ENCODE assay signal across 8 cellular contexts in the genomic region with DNA sequence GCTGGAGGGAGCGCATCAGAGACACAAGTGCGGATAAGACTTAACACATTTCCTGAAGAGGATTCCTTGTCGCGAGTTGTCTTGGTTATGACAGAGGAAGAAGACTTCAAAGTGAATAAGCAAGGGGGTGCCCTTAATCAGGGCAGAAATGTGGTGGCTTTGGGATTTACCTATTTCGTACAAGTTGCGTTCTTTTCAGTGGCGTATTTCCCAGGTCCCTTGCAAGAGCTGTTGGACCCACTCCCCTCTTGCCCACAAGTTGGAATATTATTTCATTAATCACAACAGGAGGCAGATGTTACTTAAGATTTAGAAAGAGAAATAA.
A peak's percentile ranks its signal among the peaks of the same experiment; 100 is the strongest.
DNase-seq lines count a peak whose midpoint lies in the region; ATAC-seq, FAIRE-seq and TF ChIP-seq lines count a peak whose summit lies in the region.

No MANE protein-coding gene starts in this region.

- H3K9me3 ChIP-seq in HEK293 (ENCODE audit: control insufficient read depth, insufficient read depth, low read depth, low read length): no peaks in the 10 kb centered on the region

- intact Hi-C loops in activated T-helper 1 cell treated with anti-CD3 and anti-CD28 coated beads, Interleukin-12 subunit alpha, Interleukin-12 subunit beta, Interleukin-2, Interleukin-4 antibody, amounts not matched to agents 30 ng/mL and 10 ng/mL and 1 ng/mL, durations not matched to agents 14 hours and 24 hours and 36 hours (cut with micrococcal nuclease): no loop called here

- POLR2A ChIA-PET in HEK293 (lab: Yijun Ruan, JAX): no interaction called here

- no peak for TF ChIP-seq POLR2A in GM12891 (IDR thresholded peaks at IDR 0.05; ENCODE audit: low read depth, low read length)

- H3K27ac Mint-ChIP-seq in activated T-helper 1 cell treated with anti-CD3 and anti-CD28 coated beads, Interleukin-12 subunit alpha, Interleukin-12 subunit beta, Interleukin-2, Interleukin-4 antibody, amounts not matched to agents 30 ng/mL and 10 ng/mL and 1 ng/mL, durations not matched to agents 14 hours and 24 hours and 36 hours: no peak overlapping the region
- no peak overlapping the region for H3K27ac Mint-ChIP-seq in immature natural killer cell
- no peak overlapping the region for H3K27ac Mint-ChIP-seq in stimulated activated naive B cell treated with anti-CD40 and anti-IgM and Interleukin-4, amounts not matched to agents 10 μg/mL and 1 μg/mL and 100 μg/mL, for 72 hours

- CTCF ChIA-PET in HEK293 (lab: Yijun Ruan, JAX): interaction anchor here (0.6 to 1.5 kb wide), 11 partner anchors 13 to 1169 kb away, joined by 3 to 6 read pairs (median 4); no protein-coding TSS in a partner anchor

- no peak for ATAC-seq in stimulated activated naive B cell treated with anti-CD40 and anti-IgM and Interleukin-4, amounts not matched to agents 10 μg/mL and 1 μg/mL and 100 μg/mL, for 72 hours (replicated peaks)
- ATAC-seq in HG03457 (IDR thresholded peaks at IDR 0.05; ENCODE audit: unreplicated experiment): no peak

- peaks cover 6% of the 10 kb centered on the region; the same call in 1 of the 2 replicates for H3K4me1 ChIP-seq in HEK293 (ENCODE audit: control insufficient read depth, insufficient read depth, low read length)

- peak overlapping the region; percentile 66 for H3K4me3 Mint-ChIP-seq in activated T-helper 1 cell treated with anti-CD3 and anti-CD28 coated beads, Interleukin-12 subunit alpha, Interleukin-12 subunit beta, Interleukin-2, Interleukin-4 antibody, amounts not matched to agents 30 ng/mL and 10 ng/mL and 1 ng/mL, durations not matched to agents 14 hours and 24 hours and 36 hours
- peak overlapping the region in 3 of 5 donors; percentile 41 to 52 (median 49) for H3K4me3 Mint-ChIP-seq in immature natural killer cell
- peak overlapping the region; percentile 72 to 81 for H3K4me3 Mint-ChIP-seq in stimulated activated naive B cell treated with anti-CD40 and anti-IgM and Interleukin-4, amounts not matched to agents 10 μg/mL and 1 μg/mL and 100 μg/mL, for 72 hours

- H3K36me3 ChIP-seq in HEK293 (ENCODE audit: control insufficient read depth in 2 of 2, insufficient read depth in 1 of 2, low read length in 2 of 2): no peaks in the 10 kb centered on the region

- peak overlapping the region; percentile 57 for H3K4me3 ChIP-seq in HEK293 (ENCODE audit: low read depth, low read length)

- peaks cover 5% of the 10 kb centered on the region for H3K4me1 Mint-ChIP-seq in activated T-helper 1 cell treated with anti-CD3 and anti-CD28 coated beads, Interleukin-12 subunit alpha, Interleukin-12 subunit beta, Interleukin-2, Interleukin-4 antibody, amounts not matched to agents 30 ng/mL and 10 ng/mL and 1 ng/mL, durations not matched to agents 14 hours and 24 hours and 36 hours (ENCODE audit: low read depth)
- H3K4me1 Mint-ChIP-seq in immature natural killer cell: peaks cover 0 to 4% of the 10 kb centered on the region in 2 donors
- peaks cover 0 to 5% of the 10 kb centered on the region in 2 donors for H3K4me1 Mint-ChIP-seq in stimulated activated naive B cell treated with anti-CD40 and anti-IgM and Interleukin-4, amounts not matched to agents 10 μg/mL and 1 μg/mL and 100 μg/mL, for 72 hours

- DNase-seq in activated T-helper 1 cell treated with anti-CD3 and anti-CD28 coated beads, Interleukin-12 subunit alpha, Interleukin-12 subunit beta, Interleukin-2, Interleukin-4 antibody, amounts not matched to agents 30 ng/mL and 10 ng/mL and 1 ng/mL, durations not matched to agents 14 hours and 24 hours and 36 hours (ENCODE audit: low spot score): no peak
- no peak for DNase-seq in immature natural killer cell
- no peak for DNase-seq in stimulated activated naive B cell treated with anti-CD40 and anti-IgM and Interleukin-4, amounts not matched to agents 10 μg/mL and 1 μg/mL and 100 μg/mL, for 72 hours
- DNase-seq in RKO (ENCODE audit: low spot score): no peak
- no peak for DNase-seq in pons (ENCODE audit: low spot score)
- DNase-seq in GM12891 (ENCODE audit: insufficient read length, low spot score): no peak

- H3K36me3 Mint-ChIP-seq in activated T-helper 1 cell treated with anti-CD3 and anti-CD28 coated beads, Interleukin-12 subunit alpha, Interleukin-12 subunit beta, Interleukin-2, Interleukin-4 antibody, amounts not matched to agents 30 ng/mL and 10 ng/mL and 1 ng/mL, durations not matched to agents 14 hours and 24 hours and 36 hours (ENCODE audit: low read depth): no peaks in the 10 kb centered on the region
- peaks cover 0 to 6% (median 0%) of the 10 kb centered on the region in 3 donors for H3K36me3 Mint-ChIP-seq in immature natural killer cell
- no peaks in the 10 kb centered on the region for H3K36me3 Mint-ChIP-seq in stimulated activated naive B cell treated with anti-CD40 and anti-IgM and Interleukin-4, amounts not matched to agents 10 μg/mL and 1 μg/mL and 100 μg/mL, for 72 hours

- peaks cover 4% of the 10 kb centered on the region for H3K27me3 Mint-ChIP-seq in activated T-helper 1 cell treated with anti-CD3 and anti-CD28 coated beads, Interleukin-12 subunit alpha, Interleukin-12 subunit beta, Interleukin-2, Interleukin-4 antibody, amounts not matched to agents 30 ng/mL and 10 ng/mL and 1 ng/mL, durations not matched to agents 14 hours and 24 hours and 36 hours (ENCODE audit: insufficient read depth)
- H3K27me3 Mint-ChIP-seq in immature natural killer cell (ENCODE audit: low read depth in 3 of 3): peaks cover 0 to 2% (median 0%) of the 10 kb centered on the region in 3 donors
- peaks cover 20 to 34% of the 10 kb centered on the region in 2 donors for H3K27me3 Mint-ChIP-seq in stimulated activated naive B cell treated with anti-CD40 and anti-IgM and Interleukin-4, amounts not matched to agents 10 μg/mL and 1 μg/mL and 100 μg/mL, for 72 hours

- FAIRE-seq in GM12891 (lab: Jason Lieb, UNC): no peak

- no peaks in the 10 kb centered on the region for H3K9me3 Mint-ChIP-seq in activated T-helper 1 cell treated with anti-CD3 and anti-CD28 coated beads, Interleukin-12 subunit alpha, Interleukin-12 subunit beta, Interleukin-2, Interleukin-4 antibody, amounts not matched to agents 30 ng/mL and 10 ng/mL and 1 ng/mL, durations not matched to agents 14 hours and 24 hours and 36 hours
- peaks cover 0 to 30% (median 9%) of the 10 kb centered on the region in 6 donors for H3K9me3 Mint-ChIP-seq in immature natural killer cell
- no peaks in the 10 kb centered on the region for H3K9me3 Mint-ChIP-seq in stimulated activated naive B cell treated with anti-CD40 and anti-IgM and Interleukin-4, amounts not matched to agents 10 μg/mL and 1 μg/mL and 100 μg/mL, for 72 hours

- no peak for TF ChIP-seq CTCF in HEK293 (tag by site-specific recombination; IDR thresholded peaks at IDR 0.05)

- no peak overlapping the region; the same call in 1 of the 2 replicates for H3K27ac ChIP-seq in HEK293 (ENCODE audit: extremely low read depth, low read depth, low read length)

TF ChIP-seq in HEK293, 187 proteins besides CTCF, POLR2A, EP300 and RAD21 (continues in another document):
- TF ChIP-seq, protein P1, sequence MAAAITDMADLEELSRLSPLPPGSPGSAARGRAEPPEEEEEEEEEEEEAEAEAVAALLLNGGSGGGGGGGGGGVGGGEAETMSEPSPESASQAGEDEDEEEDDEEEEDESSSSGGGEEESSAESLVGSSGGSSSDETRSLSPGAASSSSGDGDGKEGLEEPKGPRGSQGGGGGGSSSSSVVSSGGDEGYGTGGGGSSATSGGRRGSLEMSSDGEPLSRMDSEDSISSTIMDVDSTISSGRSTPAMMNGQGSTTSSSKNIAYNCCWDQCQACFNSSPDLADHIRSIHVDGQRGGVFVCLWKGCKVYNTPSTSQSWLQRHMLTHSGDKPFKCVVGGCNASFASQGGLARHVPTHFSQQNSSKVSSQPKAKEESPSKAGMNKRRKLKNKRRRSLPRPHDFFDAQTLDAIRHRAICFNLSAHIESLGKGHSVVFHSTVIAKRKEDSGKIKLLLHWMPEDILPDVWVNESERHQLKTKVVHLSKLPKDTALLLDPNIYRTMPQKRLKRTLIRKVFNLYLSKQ (tag by site-specific recombination; IDR thresholded peaks at IDR 0.05; ENCODE audit: borderline replicate concordance): no peak
- TF ChIP-seq ZNF169 (tag by site-specific recombination; IDR thresholded peaks at IDR 0.05): no peak
- no peak for TF ChIP-seq ZNF211 (tag by site-specific recombination; IDR thresholded peaks at IDR 0.05; ENCODE audit: low read depth)
- TF ChIP-seq ZNF266 (tag by site-specific recombination; IDR thresholded peaks at IDR 0.05; ENCODE audit: low read depth): no peak
- TF ChIP-seq ZNF433 (tag by site-specific recombination; IDR thresholded peaks at IDR 0.05; ENCODE audit: low read depth): no peak
- TF ChIP-seq YY2 (tag by site-specific recombination; IDR thresholded peaks at IDR 0.05): no peak
- TF ChIP-seq SETDB1 (IDR thresholded peaks at IDR 0.05; ENCODE audit: insufficient read length, low read length): no peak
- TF ChIP-seq ZIC2 (tag by site-specific recombination; IDR thresholded peaks at IDR 0.05): no peak
- TF ChIP-seq ZNF394 (tag by site-specific recombination; IDR thresholded peaks at IDR 0.05; ENCODE audit: borderline replicate concordance): no peak

TF ChIP-seq in GM12891, 5 proteins besides CTCF, POLR2A, EP300 and RAD21:
- no peak for TF ChIP-seq SPI1 (IDR thresholded peaks at IDR 0.05; ENCODE audit: low read depth, low read length)
- TF ChIP-seq TAF1 (IDR thresholded peaks at IDR 0.05; ENCODE audit: low read depth, low read length): no peak
- no peak for TF ChIP-seq POLR2AphosphoS5 (IDR thresholded peaks at IDR 0.05; ENCODE audit: low read depth, low read length)
- no peak for TF ChIP-seq PAX5 (IDR thresholded peaks at IDR 0.05; ENCODE audit: insufficient read depth, low read length, severe bottlenecking)
- TF ChIP-seq POU2F2 (IDR thresholded peaks at IDR 0.05; ENCODE audit: low read depth, low read length): no peak
